Comparison of ENCODE assay signal across 1 cellular context in the genomic region with DNA sequence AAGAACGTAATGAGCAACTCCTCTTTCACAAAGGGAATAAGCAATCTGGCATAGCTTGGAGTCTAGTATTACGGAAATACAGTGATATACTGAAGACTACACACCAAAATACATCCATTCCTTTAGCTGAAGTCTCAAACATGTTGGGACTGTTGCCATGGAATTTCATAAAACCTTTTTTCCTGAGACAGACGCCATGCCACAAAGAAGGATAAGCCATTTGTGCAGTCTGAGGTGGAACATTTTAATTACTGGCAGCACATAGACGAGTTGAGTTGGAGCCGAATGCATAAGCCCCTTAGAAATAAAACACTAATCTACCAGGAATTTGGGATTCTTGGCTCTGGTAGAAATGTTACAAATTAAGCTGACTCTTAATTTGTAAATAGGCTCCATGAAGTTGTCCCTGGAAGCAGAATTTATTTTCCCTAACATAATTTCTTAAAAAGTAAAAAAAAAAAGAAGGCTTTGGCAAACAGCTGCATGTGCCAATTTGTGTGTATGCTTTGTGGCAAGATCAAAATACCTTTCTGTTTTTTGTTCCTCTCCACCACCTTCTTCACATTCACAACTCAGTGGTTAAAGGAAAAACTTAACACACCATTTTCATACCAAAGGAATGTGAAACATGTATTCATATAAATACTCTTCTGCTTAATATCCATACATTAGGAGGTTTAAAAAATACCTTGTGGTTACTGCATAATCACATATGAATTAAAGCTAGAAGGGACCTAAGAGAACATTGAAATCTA.
TF ChIP-seq lines count a peak whose summit lies in the region.

No MANE protein-coding gene starts in this region.

TF ChIP-seq in K562, 482 proteins besides CTCF, POLR2A, EP300 and RAD21 (continued from another document):
- no peak for TF ChIP-seq SAP30 (IDR thresholded peaks at IDR 0.05; ENCODE audit: borderline replicate concordance, insufficient read depth, low read depth, low read length, poor library complexity, severe bottlenecking)
